Comparison of ENCODE assay signal across 18 cellular contexts in the genomic region with DNA sequence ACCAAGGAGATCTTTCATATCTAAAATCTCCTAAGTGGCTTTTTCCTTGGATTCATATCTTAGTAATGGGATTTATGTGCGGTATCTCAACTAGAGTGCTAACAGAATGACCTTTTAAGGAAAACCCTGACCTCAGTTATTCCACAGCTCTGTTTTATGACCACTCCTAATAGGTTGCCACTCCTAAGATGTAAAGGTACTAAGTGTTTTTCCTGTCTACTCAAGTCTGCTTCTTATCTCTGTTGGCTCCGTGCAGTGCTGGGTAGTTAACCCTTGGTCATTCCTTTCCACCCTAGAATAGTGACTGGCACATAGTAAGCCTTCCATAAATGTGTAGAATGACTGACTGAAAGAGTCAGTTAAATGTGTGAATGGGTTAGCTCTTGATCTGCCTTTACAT.
"Had no signal": no experiment of that assay in that cellular context is flagged by ENCODE, and none has a peak within 500 bp of the region (broad histone marks: within the 10 kb centered on the region; RNA-seq: fewer than 3 reads in every experiment).

No MANE protein-coding gene starts in this region.

- H3K27me3 ChIP-seq: brain microvascular endothelial cell, testis, upper lobe of left lung had no signal

- H3K36me3 ChIP-seq: brain microvascular endothelial cell, prostate gland, stomach, upper lobe of left lung had no signal

- ATAC-seq: foreskin keratinocyte, right cardiac atrium had no signal

- H3K4me1 ChIP-seq: foreskin keratinocyte, prostate gland, stomach, testis had no signal

- H3K4me3 ChIP-seq: coronary artery, prostate gland, smooth muscle cell, stomach, testis, upper lobe of left lung had no signal

- H3K4me3 Mint-ChIP-seq: activated naive CD8-positive, alpha-beta T cell treated with anti-CD3 and anti-CD28 coated beads for 36 hours; central memory CD8-positive, alpha-beta T cell; T-helper 2 cell treated with Interferon-gamma antibody and Interleukin-4, amounts not matched to agents 5 μg/mL and 100 μg/mL, for 36 hours had no signal

- H3K27ac ChIP-seq: brain microvascular endothelial cell, coronary artery, foreskin keratinocyte, prostate gland, stomach, testis, upper lobe of left lung had no signal

- DNase-seq: activated CD4-positive, alpha-beta T cell treated with anti-CD3 and anti-CD28 coated beads, Interleukin-2, amount 50 U/mL, for 48 hours; activated CD4-positive, CD25-positive, alpha-beta regulatory T cell treated with anti-CD3 and anti-CD28 coated beads, Interleukin-2, amount 50 U/mL, for 72 hours; activated naive CD8-positive, alpha-beta T cell treated with anti-CD3 and anti-CD28 coated beads for 36 hours; activated T-cell treated with anti-CD3 and anti-CD28 coated beads, Interleukin-2, amount 50 U/mL, for 1 hour; anterior cingulate cortex; brain microvascular endothelial cell; foreskin keratinocyte; glutamatergic neuron; right cardiac atrium; stomach; testis; upper lobe of left lung had no signal

- H3K27me3 Mint-ChIP-seq: activated naive CD8-positive, alpha-beta T cell treated with anti-CD3 and anti-CD28 coated beads for 36 hours; central memory CD8-positive, alpha-beta T cell had no signal

- H3K27ac Mint-ChIP-seq: activated naive CD8-positive, alpha-beta T cell treated with anti-CD3 and anti-CD28 coated beads for 36 hours; T-helper 2 cell treated with Interferon-gamma antibody and Interleukin-4, amounts not matched to agents 5 μg/mL and 100 μg/mL, for 36 hours had no signal

- H3K9me3 ChIP-seq: prostate gland, stomach, testis, upper lobe of left lung had no signal

- FAIRE-seq: endothelial cell of umbilical vein had no signal

- H3K9me3 Mint-ChIP-seq: activated naive CD8-positive, alpha-beta T cell treated with anti-CD3 and anti-CD28 coated beads for 36 hours; central memory CD8-positive, alpha-beta T cell; T-helper 2 cell treated with Interferon-gamma antibody and Interleukin-4, amounts not matched to agents 5 μg/mL and 100 μg/mL, for 36 hours had no signal

- H3K4me2 ChIP-seq: smooth muscle cell had no signal
